ENCODE assay signal across 20 cellular contexts in the genomic region with DNA sequence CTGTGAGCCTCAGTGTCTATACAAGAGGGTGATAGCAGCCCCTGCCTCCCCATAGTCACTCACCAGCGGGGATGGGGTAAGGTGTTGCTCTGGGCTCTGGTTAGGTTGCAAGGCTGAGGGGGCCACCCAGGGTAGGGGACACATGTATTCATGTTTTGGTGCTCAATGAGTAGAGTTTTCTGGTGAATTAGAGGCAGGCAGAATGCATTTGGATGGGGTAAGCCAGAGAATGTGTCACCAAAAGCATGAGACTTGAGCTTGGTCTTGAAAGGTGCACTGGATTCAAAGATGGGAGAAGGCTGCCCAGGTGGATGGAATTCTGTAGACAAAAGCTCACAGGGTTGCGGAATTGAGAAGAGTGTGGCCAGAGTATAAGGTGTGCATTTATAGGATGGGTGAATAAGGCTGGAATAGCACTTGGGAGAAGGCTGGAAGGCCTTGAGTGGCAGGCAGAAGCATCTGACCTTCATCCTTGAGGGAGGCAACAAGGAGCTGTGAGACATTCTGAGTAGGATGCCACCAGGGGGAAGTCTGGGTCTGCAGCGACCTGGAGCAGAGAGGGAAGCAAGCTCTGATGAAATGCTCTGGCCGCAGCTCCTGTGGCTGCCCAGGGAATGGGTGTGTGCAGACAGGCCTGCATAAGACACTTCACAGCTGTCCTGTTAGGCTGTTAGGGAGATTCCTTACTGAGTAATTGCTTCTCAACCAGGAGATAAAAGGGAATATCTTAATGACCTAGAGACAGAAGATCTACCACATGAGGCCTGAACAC.
DNase-seq lines count a peak whose midpoint lies in the region; ATAC-seq, FAIRE-seq and TF ChIP-seq lines count a peak whose summit lies in the region.
"Had no signal": no experiment of that assay in that cellular context is flagged by ENCODE, and none has a peak within 500 bp of the region (broad histone marks: within the 10 kb centered on the region; RNA-seq: fewer than 3 reads in every experiment).

No MANE protein-coding gene starts in this region.

- RAD21 ChIA-PET in GM12878 (lab: Charles Lee; ENCODE audit: unreplicated experiment): no interaction called here

- no peaks in the 10 kb centered on the region for H4K20me1 ChIP-seq in GM12878 (ENCODE audit: control insufficient read depth, insufficient read depth)
- no peaks in the 10 kb centered on the region for H4K20me1 ChIP-seq in osteoblast (ENCODE audit: insufficient read depth, low read length)
- H4K20me1 ChIP-seq: BLaER1 had no signal

- H3K9me3 ChIP-seq in GM12878 (replicated peaks; ENCODE audit: control insufficient read depth, insufficient read depth, low read length): no peaks in the 10 kb centered on the region
- no peaks in the 10 kb centered on the region for H3K9me3 ChIP-seq in right lobe of liver
- H3K9me3 ChIP-seq in osteoblast (ENCODE audit: low read depth, low read length): no peaks in the 10 kb centered on the region
- no peaks in the 10 kb centered on the region for H3K9me3 ChIP-seq in effector memory CD4-positive, alpha-beta T cell (ENCODE audit: control insufficient read depth, low read length)
- H3K9me3 ChIP-seq: ascending aorta, BLaER1 had no signal

- H3K27me3 ChIP-seq in GM12878 (replicated peaks in 1 of 2; ENCODE audit: control insufficient read depth in 2 of 2, insufficient read depth in 2 of 2, low read length in 1 of 2) (no peaks in the 10 kb centered on the region), right lobe of liver (no peaks in the 10 kb centered on the region), osteoblast (ENCODE audit: insufficient read depth, low read length) (peaks cover 2% of the 10 kb centered on the region)
- H3K27me3 ChIP-seq in effector memory CD4-positive, alpha-beta T cell (replicated peaks; ENCODE audit: control insufficient read depth, insufficient read depth, low read length, poor library complexity, severe bottlenecking): no peaks in the 10 kb centered on the region
- H3K27me3 ChIP-seq: ascending aorta, BLaER1 had no signal

- H3K4me1 Mint-ChIP-seq in osteocyte (ENCODE audit: unreplicated experiment): no peaks in the 10 kb centered on the region

- intact Hi-C loops in GM12878 (cut with micrococcal nuclease; ENCODE audit: unreplicated experiment): no loop called here
- intact Hi-C loops in right lobe of liver (cut with DNase I): no loop called here

- H3K27me3 Mint-ChIP-seq in osteocyte (ENCODE audit: unreplicated experiment): peaks cover 44% of the 10 kb centered on the region

- DNase-seq in AG09319 (ENCODE audit: extremely low read depth, low read depth): no peak
- peak; percentile 56 for DNase-seq in KBM-7
- no peak for DNase-seq in GM12878 (ENCODE audit: low read depth, low spot score)
- DNase-seq in right lobe of liver: no peak
- DNase-seq in osteoblast (ENCODE audit: insufficient read length, low spot score, missing footprints): no peak
- DNase-seq in NCI-H2227 (lab: John Stamatoyannopoulos, UW; ENCODE audit: unreplicated experiment): no peak
- DNase-seq in osteocyte (ENCODE audit: extremely low spot score, unreplicated experiment): no peak
- DNase-seq in effector memory CD4-positive, alpha-beta T cell: no peak
- DNase-seq: activated CD4-positive, CD25-positive, alpha-beta regulatory T cell; activated T-cell treated with anti-CD3 and anti-CD28 coated beads, Interleukin-2, amount 50 U/mL, for 24 hours; effector CD8-positive, alpha-beta T cell; mammary epithelial cell; NCI-H2171; posterior cingulate gyrus; SHP77 treated with DMSO at 0.1 percent for 48 hours; stimulated activated CD4-positive, alpha-beta T cell treated with anti-CD3 and anti-CD28 coated beads, Interleukin-1b, Interleukin-23, amount 100 ng/mL, for 48 hours; stimulated activated naive B cell treated with anti-CD40 and anti-IgM and Interleukin-4, amounts not matched to agents 10 μg/mL and 1 μg/mL and 100 μg/mL, for 72 hours had no signal

- no peaks in the 10 kb centered on the region for H3K9me3 Mint-ChIP-seq in osteocyte (ENCODE audit: unreplicated experiment)
- H3K9me3 Mint-ChIP-seq: activated T-cell treated with anti-CD3 and anti-CD28 coated beads, Interleukin-2, amount 50 U/mL, for 24 hours; stimulated activated naive B cell treated with anti-CD40 and anti-IgM and Interleukin-4, amounts not matched to agents 10 μg/mL and 1 μg/mL and 100 μg/mL, for 72 hours had no signal

- TF ChIP-seq RAD21 in GM12878 (IDR thresholded peaks at IDR 0.05; ENCODE audit: insufficient read depth, low read depth, low read length): no peak

- BruUV-seq in GM12878 (replicated peaks; lab: Mats Ljungman, UMichigan): no TSS peak

- 20% methylated on average over 4 of the region's 4 CpGs for WGBS in GM12878 (ENCODE audit: insufficient coverage, insufficient replicate concordance, low lambda C conversion rate, missing lambda C conversion rate)
- 67% methylated on average over 1 of the region's 4 CpGs for WGBS in right lobe of liver (ENCODE audit: insufficient coverage, low coverage, low lambda C conversion rate, missing lambda C conversion rate)

- no peak for FAIRE-seq in GM12878 (lab: Jason Lieb, UNC)

- H2AFZ ChIP-seq in GM12878 (ENCODE audit: control insufficient read depth, low read depth, low read length) (no peak overlapping the region), osteoblast (ENCODE audit: low read length) (no peak overlapping the region)

- H3K27ac Mint-ChIP-seq in osteocyte (ENCODE audit: unreplicated experiment): no peak overlapping the region
- H3K27ac Mint-ChIP-seq: activated T-cell treated with anti-CD3 and anti-CD28 coated beads, Interleukin-2, amount 50 U/mL, for 24 hours; stimulated activated naive B cell treated with anti-CD40 and anti-IgM and Interleukin-4, amounts not matched to agents 10 μg/mL and 1 μg/mL and 100 μg/mL, for 72 hours had no signal

- H3K79me2 ChIP-seq in GM12878 (ENCODE audit: control insufficient read depth, insufficient read depth, low read length) (no peaks in the 10 kb centered on the region), osteoblast (ENCODE audit: insufficient read depth, low read length) (no peaks in the 10 kb centered on the region)

- H3K4me2 ChIP-seq in GM12878 (ENCODE audit: control insufficient read depth, insufficient read depth) (no peak overlapping the region), osteoblast (ENCODE audit: insufficient read depth, low read length) (no peak overlapping the region)
- H3K4me2 ChIP-seq: BLaER1, KMS-11 had no signal

- H3K9ac ChIP-seq in GM12878 (ENCODE audit: control insufficient read depth, insufficient read depth, low read length): no peak overlapping the region
- H3K9ac ChIP-seq: BLaER1, KMS-11 had no signal

- no peak for TF ChIP-seq POLR2A in GM12878 (IDR thresholded peaks at IDR 0.05; ENCODE audit: low read depth, low read length)
- TF ChIP-seq POLR2A in right lobe of liver (IDR thresholded peaks at IDR 0.05): no peak

- SMC1A ChIA-PET in GM12878 (lab: Charles Lee; ENCODE audit: uncharacterized antibody, unreplicated experiment): interaction anchor here (2.1 kb wide), 1 partner anchor 27 kb away, joined by 6 read pairs; no protein-coding TSS in a partner anchor

- no peak overlapping the region for H3K4me3 ChIP-seq in GM12878
- no peak overlapping the region for H3K4me3 ChIP-seq in right lobe of liver
- no peak overlapping the region for H3K4me3 ChIP-seq in osteoblast (ENCODE audit: insufficient read depth, low read length)
- no peak overlapping the region for H3K4me3 ChIP-seq in effector memory CD4-positive, alpha-beta T cell (ENCODE audit: insufficient read depth, low read depth, low read length, poor library complexity, severe bottlenecking)
- H3K4me3 ChIP-seq: ascending aorta, BLaER1 had no signal

- no peak for ATAC-seq in GM12878
- peak; percentile 48 to 71 (median 58) for ATAC-seq in right lobe of liver

- in situ Hi-C loops in KBM-7 (cut with MboI; ENCODE audit: low pct_unique_long_range_greater_than_20kb, low sequenced_read_pairs) (no loop called here), GM12878 (cut with MboI) (no loop called here)

- H3K36me3 ChIP-seq in GM12878 (ENCODE audit: control insufficient read depth in 2 of 2, insufficient read depth in 2 of 2, low read length in 1 of 2) (no peaks in the 10 kb centered on the region), right lobe of liver (no peaks in the 10 kb centered on the region), osteoblast (ENCODE audit: insufficient read depth, low read length) (no peaks in the 10 kb centered on the region)
- no peaks in the 10 kb centered on the region for H3K36me3 ChIP-seq in effector memory CD4-positive, alpha-beta T cell (ENCODE audit: control insufficient read depth, insufficient read depth, low read length)
- H3K36me3 ChIP-seq: ascending aorta, BLaER1 had no signal

- H3K36me3 Mint-ChIP-seq in osteocyte (ENCODE audit: unreplicated experiment): no peaks in the 10 kb centered on the region
- H3K36me3 Mint-ChIP-seq: stimulated activated naive B cell treated with anti-CD40 and anti-IgM and Interleukin-4, amounts not matched to agents 10 μg/mL and 1 μg/mL and 100 μg/mL, for 72 hours had no signal

- no peak for TF ChIP-seq EP300 in GM12878 (IDR thresholded peaks at IDR 0.05; ENCODE audit: borderline replicate concordance in 1 of 2, control insufficient read depth in 1 of 2, low read depth in 2 of 2, low read length in 2 of 2)

- H3K27ac ChIP-seq in GM12878 (ENCODE audit: control insufficient read depth, insufficient read depth) (no peak overlapping the region), right lobe of liver (no peak overlapping the region), osteoblast (ENCODE audit: low read depth, low read length) (no peak overlapping the region)
- no peak overlapping the region for H3K27ac ChIP-seq in effector memory CD4-positive, alpha-beta T cell (ENCODE audit: insufficient read depth, low read length, poor library complexity, severe bottlenecking)
- H3K27ac ChIP-seq: ascending aorta, BLaER1, KMS-11 had no signal

- TF ChIP-seq CTCF in AG09319 (IDR thresholded peaks at IDR 0.05; ENCODE audit: low read depth, low read length) (peak; percentile 19), GM12878 (IDR thresholded peaks at IDR 0.05 in 2 of 3, conservative IDR thresholded peaks at IDR 0.05 in 1 of 3; ENCODE audit: control insufficient read depth in 2 of 3, extremely low read depth in 1 of 3, insufficient read depth in 1 of 3, low read depth in 3 of 3, low read length in 3 of 3) (0 out of 6 replicates have a peak, but pooled peaks of 1 of the 3 experiments have one; percentile 5), right lobe of liver (IDR thresholded peaks at IDR 0.05) (no peak), osteoblast (IDR thresholded peaks at IDR 0.05; ENCODE audit: extremely low read depth, low read depth, low read length) (no peak), osteocyte (IDR thresholded peaks at IDR 0.05) (no peak)

- POLR2A ChIA-PET in GM12878 (lab: Charles Lee): no interaction called here

- H3K4me1 ChIP-seq in GM12878 (ENCODE audit: control insufficient read depth, insufficient read depth, low read length) (no peaks in the 10 kb centered on the region), right lobe of liver (peaks cover 0 to 4% (median 0%) of the 10 kb centered on the region in 4 donors), osteoblast (ENCODE audit: insufficient read depth, low read length) (no peaks in the 10 kb centered on the region)
- H3K4me1 ChIP-seq in effector memory CD4-positive, alpha-beta T cell (ENCODE audit: control insufficient read depth, insufficient read depth, low read length, poor library complexity, severe bottlenecking): no peaks in the 10 kb centered on the region
- H3K4me1 ChIP-seq: ascending aorta, BLaER1 had no signal

- CTCF ChIA-PET in GM12878 (lab: Yijun Ruan, JAX): interaction anchor here (1.0 to 4.4 kb wide), 3 partner anchors 13 to 152 kb away, joined by 3 to 38 read pairs (median 3); no protein-coding TSS in a partner anchor

- H3K4me3 Mint-ChIP-seq in osteocyte (ENCODE audit: unreplicated experiment): no peak overlapping the region
- H3K4me3 Mint-ChIP-seq: activated T-cell treated with anti-CD3 and anti-CD28 coated beads, Interleukin-2, amount 50 U/mL, for 24 hours; stimulated activated naive B cell treated with anti-CD40 and anti-IgM and Interleukin-4, amounts not matched to agents 10 μg/mL and 1 μg/mL and 100 μg/mL, for 72 hours had no signal
